27 cellular contexts compared by ENCODE assay signal in the genomic region with DNA sequence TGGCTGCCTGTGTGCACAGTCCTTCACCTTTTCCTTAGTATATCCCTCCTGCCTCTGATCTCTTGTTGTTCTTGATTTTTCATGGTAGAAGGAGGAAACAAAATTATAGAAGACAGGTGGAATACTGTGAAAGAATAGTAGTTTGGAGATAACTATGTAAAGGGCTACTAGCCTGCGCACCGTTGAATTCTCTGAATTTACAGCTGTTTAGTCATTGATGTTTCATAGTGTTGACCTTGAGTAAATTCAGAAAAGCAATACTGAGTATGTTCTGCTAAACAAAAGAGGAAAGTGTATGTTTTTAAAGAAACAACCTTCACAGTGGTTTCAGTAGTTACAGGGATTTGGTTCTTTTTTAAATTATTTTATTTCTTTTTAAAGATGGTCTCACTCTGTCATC. TPM values are rescaled to one million over a fixed set of nuclear protein-coding genes. Genes with fewer than 3 reads are reported as not detected.
DNase-seq lines count a peak whose midpoint lies in the region; ATAC-seq and TF ChIP-seq lines count a peak whose summit lies in the region.
"Had no signal": no experiment of that assay in that cellular context is flagged by ENCODE, and none has a peak within 500 bp of the region (broad histone marks: within the 10 kb centered on the region; RNA-seq: fewer than 3 reads in every experiment).

No MANE protein-coding gene starts in this region.

- H3K36me3 ChIP-seq in GM23248 (ENCODE audit: low read depth) (no peaks in the 10 kb centered on the region), muscle layer of duodenum (ENCODE audit: control insufficient read depth in 1 of 2, insufficient read depth in 2 of 2, low read length in 2 of 2) (no peaks in the 10 kb centered on the region)
- H3K36me3 ChIP-seq: ovary had no signal

- peak; percentile 16 for DNase-seq in AG08396 (ENCODE audit: low spot score)
- DNase-seq in GM23248, result peak; percentile 45
- no peak for DNase-seq in WTC11 (ENCODE audit: low spot score)
- no peak for DNase-seq in AML-193 (lab: John Stamatoyannopoulos, UW)
- DNase-seq in epidermal melanocyte (ENCODE audit: insufficient read length, low spot score), result no peak
- DNase-seq: activated CD4-positive, alpha-beta T cell treated with anti-CD3 and anti-CD28 coated beads, Interleukin-2, amount 50 U/mL, for 4 hours; activated effector memory CD4-positive, alpha-beta T cell treated with anti-CD3 and anti-CD28 coated beads, Interleukin-2, amount 50 U/mL, for 16 hours; activated naive CD8-positive, alpha-beta T cell treated with anti-CD3 and anti-CD28 coated beads, Interleukin-2, amount 50 U/mL, for 24 hours; CD8-positive, alpha-beta memory T cell; cortex of kidney; DMS153; GF-D8; glutamatergic neuron; left colon; mesendoderm; natural killer cell; NCI-H1092 treated with DMSO at 0.1 percent for 48 hours; NCI-H2029; NCI-H226; NCI-H748 treated with DMSO at 0.1 percent for 48 hours; ovary; SIG-M5; T-helper 2 cell; WERI-Rb-1 had no signal

- WGBS in GM23248 (ENCODE audit: low coverage in 1 of 2, low lambda C conversion rate in 2 of 2, missing lambda C conversion rate in 2 of 2), 2 experiments, result 38 to 48% methylated on average over 2 of the region's 2 CpGs

- peaks cover 38% of the 10 kb centered on the region for H3K4me1 ChIP-seq in GM23248 (ENCODE audit: insufficient read depth)
- peaks cover 26 to 36% of the 10 kb centered on the region in 2 donors for H3K4me1 ChIP-seq in muscle layer of duodenum (ENCODE audit: control insufficient read depth in 1 of 2, insufficient read depth in 2 of 2, low read length in 2 of 2)

- H3F3A ChIP-seq in GM23248 (ENCODE audit: insufficient read depth), result peaks cover 18% of the 10 kb centered on the region

- no peaks in the 10 kb centered on the region for H3K9me2 ChIP-seq in GM23248 (ENCODE audit: insufficient read depth)

- H3K9ac ChIP-seq in GM23248, result no peak overlapping the region

- no peaks in the 10 kb centered on the region for H3K27me3 Mint-ChIP-seq in WTC11 (ENCODE audit: low read depth)
- H3K27me3 Mint-ChIP-seq: activated naive CD8-positive, alpha-beta T cell treated with anti-CD3 and anti-CD28 coated beads, Interleukin-2, amount 50 U/mL, for 24 hours had no signal

- H3K27ac Mint-ChIP-seq in WTC11, result peak overlapping the region; percentile 57
- H3K27ac Mint-ChIP-seq: activated naive CD8-positive, alpha-beta T cell treated with anti-CD3 and anti-CD28 coated beads, Interleukin-2, amount 50 U/mL, for 24 hours; CD8-positive, alpha-beta memory T cell; natural killer cell had no signal

- H3K4me2 ChIP-seq in GM23248 (ENCODE audit: unreplicated experiment), result no peak overlapping the region

- H3K27ac ChIP-seq in GM23248 (no peak overlapping the region), muscle layer of duodenum (ENCODE audit: low read length) (peak overlapping the region; percentile 7)
- H3K27ac ChIP-seq: ovary, WERI-Rb-1 had no signal

- H3K4me1 Mint-ChIP-seq in WTC11, result peaks cover 32% of the 10 kb centered on the region

- POLR2A ChIA-PET in WTC11 (lab: Charles Lee), result no interaction called here

- no peak overlapping the region for H2AFZ ChIP-seq in GM23248

- H3K27me3 ChIP-seq in GM23248 (replicated peaks; ENCODE audit: insufficient read depth), result no peaks in the 10 kb centered on the region
- H3K27me3 ChIP-seq in muscle layer of duodenum (ENCODE audit: low read depth, low read length), result no peaks in the 10 kb centered on the region
- H3K27me3 ChIP-seq: ovary had no signal

- no peak overlapping the region for H3K4me3 Mint-ChIP-seq in WTC11
- H3K4me3 Mint-ChIP-seq: activated naive CD8-positive, alpha-beta T cell treated with anti-CD3 and anti-CD28 coated beads, Interleukin-2, amount 50 U/mL, for 24 hours; CD8-positive, alpha-beta memory T cell; natural killer cell had no signal

- ATAC-seq in WTC11 (no peak), GM19452 (IDR thresholded peaks at IDR 0.05; ENCODE audit: unreplicated experiment) (no peak)
- ATAC-seq: activated naive CD8-positive, alpha-beta T cell treated with anti-CD3 and anti-CD28 coated beads, Interleukin-2, amount 50 U/mL, for 24 hours; left colon; natural killer cell; sciatic nerve had no signal

- in situ Hi-C loops in GM23248 (cut with MboI), result no loop called here

- no peaks in the 10 kb centered on the region for H3K36me3 Mint-ChIP-seq in WTC11
- H3K36me3 Mint-ChIP-seq: natural killer cell had no signal

- CTCF ChIA-PET in WTC11 (lab: Charles Lee), result interaction anchor here (0.6 to 1.4 kb wide), 4 partner anchors 88 to 597 kb away, joined by 3 to 4 read pairs (median 3); no protein-coding TSS in a partner anchor

- no peaks in the 10 kb centered on the region for H3K9me3 Mint-ChIP-seq in WTC11
- H3K9me3 Mint-ChIP-seq: activated naive CD8-positive, alpha-beta T cell treated with anti-CD3 and anti-CD28 coated beads, Interleukin-2, amount 50 U/mL, for 24 hours; CD8-positive, alpha-beta memory T cell; natural killer cell had no signal

- H3K9me3 ChIP-seq in GM23248 (ENCODE audit: low read depth) (no peaks in the 10 kb centered on the region), muscle layer of duodenum (ENCODE audit: control insufficient read depth in 1 of 2, low read length in 2 of 2) (no peaks in the 10 kb centered on the region)
- H3K9me3 ChIP-seq: ovary had no signal

- no peak for TF ChIP-seq CTCF in WTC11 (IDR thresholded peaks at IDR 0.05)

- H3K4me3 ChIP-seq in GM23248 (no peak overlapping the region), muscle layer of duodenum (ENCODE audit: low read depth in 1 of 2, low read length in 2 of 2) (no peak overlapping the region)
- H3K4me3 ChIP-seq: ovary had no signal

- H4K20me1 ChIP-seq in GM23248 (ENCODE audit: insufficient read depth), result peaks cover 17% of the 10 kb centered on the region

- peaks cover 98% of the 10 kb centered on the region for H3K79me2 ChIP-seq in GM23248 (ENCODE audit: insufficient read depth)

TF ChIP-seq in WTC11, 78 proteins besides CTCF, POLR2A, EP300 and RAD21:
- no peak for TF ChIP-seq USF1 (CRISPR knock-in tag; IDR thresholded peaks at IDR 0.05)
- no peak for TF ChIP-seq ATF1 (CRISPR knock-in tag; IDR thresholded peaks at IDR 0.05)
- TF ChIP-seq, protein P1, sequence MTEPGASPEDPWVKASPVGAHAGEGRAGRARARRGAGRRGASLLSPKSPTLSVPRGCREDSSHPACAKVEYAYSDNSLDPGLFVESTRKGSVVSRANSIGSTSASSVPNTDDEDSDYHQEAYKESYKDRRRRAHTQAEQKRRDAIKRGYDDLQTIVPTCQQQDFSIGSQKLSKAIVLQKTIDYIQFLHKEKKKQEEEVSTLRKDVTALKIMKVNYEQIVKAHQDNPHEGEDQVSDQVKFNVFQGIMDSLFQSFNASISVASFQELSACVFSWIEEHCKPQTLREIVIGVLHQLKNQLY (CRISPR knock-in tag; IDR thresholded peaks at IDR 0.05), result no peak
- TF ChIP-seq, protein P2, sequence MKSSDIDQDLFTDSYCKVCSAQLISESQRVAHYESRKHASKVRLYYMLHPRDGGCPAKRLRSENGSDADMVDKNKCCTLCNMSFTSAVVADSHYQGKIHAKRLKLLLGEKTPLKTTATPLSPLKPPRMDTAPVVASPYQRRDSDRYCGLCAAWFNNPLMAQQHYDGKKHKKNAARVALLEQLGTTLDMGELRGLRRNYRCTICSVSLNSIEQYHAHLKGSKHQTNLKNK (CRISPR knock-in tag; IDR thresholded peaks at IDR 0.05), result no peak
- TF ChIP-seq E2F1 (CRISPR knock-in tag; IDR thresholded peaks at IDR 0.05), result no peak
- TF ChIP-seq NFYB (CRISPR knock-in tag; conservative IDR thresholded peaks at IDR 0.05; ENCODE audit: low read depth), result no peak
- no peak for TF ChIP-seq ZNF138 (CRISPR knock-in tag; conservative IDR thresholded peaks at IDR 0.05)

RNA-seq across cellular contexts. Expression of gene CAMTA1, which starts 18.1 kb away (rescaled TPM):
- total RNA-seq in GM23248 (2014; rRNA removed; shearing (Covaris generic)), result 50.1 and 86.8 TPM in 2 replicates
- polyA plus RNA-seq in GM23248 (2016; fragmentation: Nextera tagmentation; extraction: Ambion mirVana), result 159 and 165 TPM in 2 replicates
- total RNA-seq in WTC11 (2021), result 86.4 to 116 TPM (median 112 TPM) in 3 replicates

Comparison
In these comparisons a context has a peak if more than half of its experiments do, and no peak if none do; other contexts are left out.
1. DNase-seq: peak in AG08396 (single experiment) and GM23248 (single experiment); none in WTC11 (single experiment), AML-193 (0 of 2) and epidermal melanocyte (single experiment).